ENCODE assay signal across 8 cellular contexts in genomic region chr6:144335914-144336313, GRCh38. TPM values are rescaled to one million over a fixed set of nuclear protein-coding genes. Genes with fewer than 3 reads are reported as not detected.
DNase-seq lines count a peak whose midpoint lies in the region; ATAC-seq, FAIRE-seq and TF ChIP-seq lines count a peak whose summit lies in the region.

No MANE protein-coding gene starts in this region.

- H3K4me2 ChIP-seq in DOHH2 (ENCODE audit: low read length) (peak overlapping the region; percentile 78), MM.1S (ENCODE audit: low read depth, low read length) (peak overlapping the region; percentile 80)

- DNase-seq in MM.1S = peak; percentile 77
- DNase-seq in fibroblast of villous mesenchyme (ENCODE audit: low read depth) = peak; percentile 8
- no peak for DNase-seq in NCI-H146 (lab: John Stamatoyannopoulos, UW)
- DNase-seq in DMS 273 treated with DMSO at 0.1 percent for 48 hours (lab: John Stamatoyannopoulos, UW) = no peak
- no peak for DNase-seq in D721Med (ENCODE audit: insufficient read length, low spot score)
- DNase-seq in mesenteric fat pad (ENCODE audit: low spot score) = no peak

- H3K9me3 ChIP-seq in DOHH2 (ENCODE audit: control insufficient read depth, insufficient read depth, low read length) (no peaks in the 10 kb centered on the region), MM.1S (replicated peaks; ENCODE audit: insufficient read depth, low read length) (no peaks in the 10 kb centered on the region)

- no peak for TF ChIP-seq CTCF in DOHH2 (IDR thresholded peaks at IDR 0.05; ENCODE audit: low read depth, low read length, poor library complexity, severe bottlenecking)
- TF ChIP-seq CTCF in MM.1S (IDR thresholded peaks at IDR 0.05; ENCODE audit: low read length) = no peak
- no peak for TF ChIP-seq CTCF in fibroblast of villous mesenchyme (IDR thresholded peaks at IDR 0.05; ENCODE audit: insufficient read depth, low read depth, low read length)
- TF ChIP-seq CTCF in D721Med (IDR thresholded peaks at IDR 0.05; ENCODE audit: insufficient read depth, missing control alignments) = no peak

- H3K79me2 ChIP-seq in DOHH2 (ENCODE audit: control insufficient read depth, low read length) (no peaks in the 10 kb centered on the region), MM.1S (ENCODE audit: low read length) (no peaks in the 10 kb centered on the region)

- H3K9ac ChIP-seq in MM.1S (ENCODE audit: low read length) = peak overlapping the region; percentile 60; the same call in 1 of the 2 replicates

- no peaks in the 10 kb centered on the region for H3K9me2 ChIP-seq in DOHH2 (replicated peaks; ENCODE audit: control insufficient read depth, low read length)
- H3K9me2 ChIP-seq in MM.1S (replicated peaks; ENCODE audit: insufficient read depth, low read length) = no peaks in the 10 kb centered on the region

- no peak for FAIRE-seq in D721Med (lab: Jason Lieb, UNC)

- peaks cover 6% of the 10 kb centered on the region for H3F3A ChIP-seq in DOHH2 (ENCODE audit: control insufficient read depth, insufficient read depth)
- peaks cover 21% of the 10 kb centered on the region for H3F3A ChIP-seq in MM.1S (ENCODE audit: insufficient read depth, low read length)

- H2AFZ ChIP-seq in MM.1S (ENCODE audit: low read length) = no peak overlapping the region

- ATAC-seq in GM21526 (IDR thresholded peaks at IDR 0.05; ENCODE audit: low FRiP score, unreplicated experiment) = peak; percentile 46

- H3K27ac ChIP-seq in DOHH2 (ENCODE audit: low read depth, low read length) (no peak overlapping the region), MM.1S (ENCODE audit: low read length) (peak overlapping the region; percentile 95)

- H3K4me1 ChIP-seq in DOHH2 (ENCODE audit: control insufficient read depth, low read length) = peaks cover 36% of the 10 kb centered on the region
- peaks cover 36% of the 10 kb centered on the region for H3K4me1 ChIP-seq in MM.1S (ENCODE audit: low read length)

- peaks cover 57% of the 10 kb centered on the region for H3K27me3 ChIP-seq in DOHH2 (ENCODE audit: control insufficient read depth, low read length)
- H3K27me3 ChIP-seq in MM.1S (replicated peaks; ENCODE audit: insufficient read depth, low read length) = no peaks in the 10 kb centered on the region

- H3K4me3 ChIP-seq in DOHH2 (ENCODE audit: low read length) = peak overlapping the region; percentile 50; the same call in 1 of the 2 replicates
- 0 out of 2 replicates have a peak overlapping the region, but pooled peaks have one; percentile 50 for H3K4me3 ChIP-seq in MM.1S (ENCODE audit: low read length)
- no peak overlapping the region for H3K4me3 ChIP-seq in fibroblast of villous mesenchyme (ENCODE audit: low read depth, low read length)

- H4K20me1 ChIP-seq in DOHH2 (ENCODE audit: control insufficient read depth, insufficient read depth, low read depth, low read length) (peaks cover 9% of the 10 kb centered on the region; the same call in 1 of the 2 replicates), MM.1S (ENCODE audit: insufficient read depth, low read length) (no peaks in the 10 kb centered on the region)

- H3K36me3 ChIP-seq in DOHH2 (ENCODE audit: control insufficient read depth, low read length) (no peaks in the 10 kb centered on the region), MM.1S (replicated peaks; ENCODE audit: insufficient read depth, low read length) (no peaks in the 10 kb centered on the region)

RNA-seq across cellular contexts. Expression of gene UTRN, which starts 50.8 kb away (rescaled TPM):
- total RNA-seq in fibroblast of villous mesenchyme = 115 and 132 TPM in 2 replicates
- total RNA-seq in mesenteric fat pad = 193 TPM

Comparison
In these comparisons a context has a peak if more than half of its experiments do, and no peak if none do; other contexts are left out.
1. DNase-seq: peak in MM.1S (single experiment) and fibroblast of villous mesenchyme (single experiment); none in NCI-H146 (single experiment), DMS 273 treated with DMSO at 0.1 percent for 48 hours (single experiment), D721Med (single experiment) and mesenteric fat pad (single experiment).